8 cellular contexts compared by ENCODE assay signal in genomic region chr3:154121236-154122095, GRCh38. TPM values are rescaled to one million over a fixed set of nuclear protein-coding genes. Genes with fewer than 3 reads are reported as not detected.
DNase-seq lines count a peak whose midpoint lies in the region; ATAC-seq, FAIRE-seq and TF ChIP-seq lines count a peak whose summit lies in the region.

A gene with protein sequence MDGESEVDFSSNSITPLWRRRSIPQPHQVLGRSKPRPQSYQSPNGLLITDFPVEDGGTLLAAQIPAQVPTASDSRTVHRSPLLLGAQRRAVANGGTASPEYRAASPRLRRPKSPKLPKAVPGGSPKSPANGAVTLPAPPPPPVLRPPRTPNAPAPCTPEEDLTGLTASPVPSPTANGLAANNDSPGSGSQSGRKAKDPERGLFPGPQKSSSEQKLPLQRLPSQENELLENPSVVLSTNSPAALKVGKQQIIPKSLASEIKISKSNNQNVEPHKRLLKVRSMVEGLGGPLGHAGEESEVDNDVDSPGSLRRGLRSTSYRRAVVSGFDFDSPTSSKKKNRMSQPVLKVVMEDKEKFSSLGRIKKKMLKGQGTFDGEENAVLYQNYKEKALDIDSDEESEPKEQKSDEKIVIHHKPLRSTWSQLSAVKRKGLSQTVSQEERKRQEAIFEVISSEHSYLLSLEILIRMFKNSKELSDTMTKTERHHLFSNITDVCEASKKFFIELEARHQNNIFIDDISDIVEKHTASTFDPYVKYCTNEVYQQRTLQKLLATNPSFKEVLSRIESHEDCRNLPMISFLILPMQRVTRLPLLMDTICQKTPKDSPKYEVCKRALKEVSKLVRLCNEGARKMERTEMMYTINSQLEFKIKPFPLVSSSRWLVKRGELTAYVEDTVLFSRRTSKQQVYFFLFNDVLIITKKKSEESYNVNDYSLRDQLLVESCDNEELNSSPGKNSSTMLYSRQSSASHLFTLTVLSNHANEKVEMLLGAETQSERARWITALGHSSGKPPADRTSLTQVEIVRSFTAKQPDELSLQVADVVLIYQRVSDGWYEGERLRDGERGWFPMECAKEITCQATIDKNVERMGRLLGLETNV (plus strand): TSS chr3:154121390. CDS start chr3:154121993, 603 bp downstream.

- peak within 1 kb of the TSS; percentile 76 to 79 for H3K4me3 ChIP-seq in kidney (ENCODE audit: low read length in 2 of 2)

- no peaks in the 10 kb centered on the region for H3K36me3 ChIP-seq in kidney (ENCODE audit: control insufficient read depth in 1 of 2, insufficient read depth in 2 of 2, low read length in 2 of 2)

- H3K27ac ChIP-seq in caudate nucleus (ENCODE audit: low read depth, low read length): peak within 1 kb of the TSS; percentile 49
- no peak within 1 kb of the TSS for H3K27ac ChIP-seq in kidney (ENCODE audit: low read depth in 2 of 2, low read length in 2 of 2)

- peak; percentile 73 for ATAC-seq in HG02610 (IDR thresholded peaks at IDR 0.05; ENCODE audit: unreplicated experiment)
- ATAC-seq in HG03095 (IDR thresholded peaks at IDR 0.05; ENCODE audit: unreplicated experiment): no peak

- no peak for FAIRE-seq in kidney (lab: Jason Lieb, UNC)

- no peak for TF ChIP-seq CTCF in kidney (IDR thresholded peaks at IDR 0.05; ENCODE audit: borderline replicate concordance, extremely low read depth, insufficient read depth)

- DNase-seq in GM03348 (ENCODE audit: low spot score) (peak; percentile 94), NCI-H2029 (lab: John Stamatoyannopoulos, UW) (peak; percentile 32), caudate nucleus (lab: John Stamatoyannopoulos, UW) (peak in 55 of 61 donors; percentile 1 to 94 (median 67)), kidney (peak; percentile 94)
- DNase-seq in activated CD4-positive, CD25-positive, alpha-beta regulatory T cell (lab: John Stamatoyannopoulos, UW): peak in 3 of 4 experiments; percentile 6 to 27 (median 11)
- DNase-seq in stimulated activated CD4-positive, alpha-beta T cell treated with anti-CD3 and anti-CD28 coated beads, Interleukin-12 subunit alpha, Interleukin-12 subunit beta, amount 100 ng/mL, for 48 hours (ENCODE audit: low read depth in 2 of 3, low spot score in 1 of 3): peak; percentile 36 to 64 (median 48)

- intact Hi-C loops in kidney (cut with DNase I): no loop called here

- no peaks in the 10 kb centered on the region for H3K9me3 ChIP-seq in kidney (ENCODE audit: control insufficient read depth in 1 of 2, low read length in 2 of 2)

- no peaks in the 10 kb centered on the region for H3K4me1 ChIP-seq in kidney (ENCODE audit: control insufficient read depth in 1 of 2, insufficient read depth in 1 of 2, low read depth in 1 of 2, low read length in 2 of 2)

- peak within 1 kb of the TSS; percentile 35 to 79 for H3K9ac ChIP-seq in kidney (ENCODE audit: low read length in 2 of 2)

RNA-seq across cellular contexts. Expression of the gene that starts here (rescaled TPM):
- 4.8 TPM for total RNA-seq in kidney
- polyA plus RNA-seq in kidney (ENCODE audit: insufficient read depth, low read depth, low replicate concordance): 3.9 TPM

Comparison
In these comparisons a context has a peak if more than half of its experiments do, and no peak if none do; other contexts are left out.
1. DNase-seq: peak in every context shown above with its lines; median percentile 94 in GM03348; 94 in kidney; 67 in caudate nucleus; 48 in stimulated activated CD4-positive, alpha-beta T cell treated with anti-CD3 and anti-CD28 coated beads, Interleukin-12 subunit alpha, Interleukin-12 subunit beta, amount 100 ng/mL, for 48 hours; 32 in NCI-H2029; 11 in activated CD4-positive, CD25-positive, alpha-beta regulatory T cell.